ENCODE assay signal across 8 cellular contexts in genomic region chr10:102119417-102120141, GRCh38. TPM values are rescaled to one million over a fixed set of nuclear protein-coding genes. Genes with fewer than 3 reads are reported as not detected.
DNase-seq lines count a peak whose midpoint lies in the region; ATAC-seq and TF ChIP-seq lines count a peak whose summit lies in the region.

No MANE protein-coding gene starts in this region.

- H3K4me3 ChIP-seq in CD4-positive, CD25-positive, alpha-beta regulatory T cell (ENCODE audit: low read depth, low read length), result peak overlapping the region; percentile 75
- peak overlapping the region; percentile 65 for H3K4me3 ChIP-seq in astrocyte of the cerebellum (ENCODE audit: low read depth, low read length)

- peak; percentile 9 to 12 for ATAC-seq in CD4-positive, CD25-positive, alpha-beta regulatory T cell (ENCODE audit: low read depth in 2 of 2)
- ATAC-seq in left ventricle myocardium superior, result peak; percentile 18
- ATAC-seq in HG03565 (IDR thresholded peaks at IDR 0.05; ENCODE audit: unreplicated experiment), result no peak
- no peak for ATAC-seq in HG02588 (IDR thresholded peaks at IDR 0.05; ENCODE audit: unreplicated experiment)

- peak; percentile 23 to 90 (median 48) for DNase-seq in CD4-positive, CD25-positive, alpha-beta regulatory T cell
- DNase-seq in HEK293T (ENCODE audit: extremely low spot score), result peak; percentile 59
- peak; percentile 74 for DNase-seq in SK-MEL-5 (ENCODE audit: low read depth, low spot score)
- DNase-seq in astrocyte of the cerebellum (ENCODE audit: low read depth), result no peak
- DNase-seq in left ventricle myocardium superior, result peak; percentile 70
- DNase-seq in pons (ENCODE audit: low spot score), result peak; percentile 57

- CTCF ChIA-PET in HEK293T (lab: Yijun Ruan, JAX), result no interaction called here

- peak overlapping the region; percentile 59 to 98 (median 87) for H3K27ac Mint-ChIP-seq in CD4-positive, CD25-positive, alpha-beta regulatory T cell

- no peaks in the 10 kb centered on the region for H3K36me3 ChIP-seq in CD4-positive, CD25-positive, alpha-beta regulatory T cell (ENCODE audit: control insufficient read depth, insufficient read depth, low read length)

- H3K4me1 Mint-ChIP-seq in CD4-positive, CD25-positive, alpha-beta regulatory T cell, result peaks cover 11 to 66% (median 40%) of the 10 kb centered on the region in 4 donors

- no peaks in the 10 kb centered on the region for H3K9me3 ChIP-seq in CD4-positive, CD25-positive, alpha-beta regulatory T cell (ENCODE audit: control insufficient read depth in 2 of 2, low read length in 2 of 2)

- no peaks in the 10 kb centered on the region for H3K9me3 Mint-ChIP-seq in CD4-positive, CD25-positive, alpha-beta regulatory T cell

- in situ Hi-C loops in SK-MEL-5 (cut with HindIII; ENCODE audit: low pct_unique_long_range_greater_than_20kb, low sequenced_read_pairs), result no loop called here
- in situ Hi-C loops in astrocyte of the cerebellum (cut with HindIII; ENCODE audit: low sequenced_read_pairs), result no loop called here

- POLR2A ChIA-PET in HEK293T (lab: Yijun Ruan, JAX), result interaction anchor here (0.9 to 1.4 kb wide), 3 partner anchors 8 to 301 kb away, joined by 3 to 4 read pairs (median 3); partner anchors contain the start of gene FBXL15

- no peaks in the 10 kb centered on the region for H3K36me3 Mint-ChIP-seq in CD4-positive, CD25-positive, alpha-beta regulatory T cell

- no peaks in the 10 kb centered on the region for H3K27me3 ChIP-seq in CD4-positive, CD25-positive, alpha-beta regulatory T cell (ENCODE audit: control insufficient read depth, insufficient read depth, low read length)

- peak overlapping the region; percentile 90 to 94 (median 92) for H3K4me3 Mint-ChIP-seq in CD4-positive, CD25-positive, alpha-beta regulatory T cell

- no peaks in the 10 kb centered on the region for H3K27me3 Mint-ChIP-seq in CD4-positive, CD25-positive, alpha-beta regulatory T cell

- peaks cover 62% of the 10 kb centered on the region for H3K4me1 ChIP-seq in CD4-positive, CD25-positive, alpha-beta regulatory T cell (ENCODE audit: control insufficient read depth, insufficient read depth, low read length, poor library complexity, severe bottlenecking)

- intact Hi-C loops in left ventricle myocardium superior (cut with micrococcal nuclease), result no loop called here

- peak overlapping the region; percentile 91 for H3K27ac ChIP-seq in CD4-positive, CD25-positive, alpha-beta regulatory T cell (ENCODE audit: insufficient read depth, low read length, poor library complexity, severe bottlenecking)

- no peak for TF ChIP-seq CTCF in astrocyte of the cerebellum (IDR thresholded peaks at IDR 0.05; ENCODE audit: low read depth, low read length, missing control alignments)

TF ChIP-seq in HEK293T, 16 proteins besides CTCF, POLR2A, EP300 and RAD21:
- TF ChIP-seq ELF4 (IDR thresholded peaks at IDR 0.05) (no peak), BHLHE40 (IDR thresholded peaks at IDR 0.05; ENCODE audit: borderline replicate concordance) (no peak), L3MBTL2 (conservative IDR thresholded peaks at IDR 0.05) (peak; percentile 24; the same call in 1 of the 2 replicates)

RNA-seq across cellular contexts. Expression of gene LDB1, which starts 0.6 kb away (rescaled TPM):
- 120 TPM for total RNA-seq in CD4-positive, CD25-positive, alpha-beta regulatory T cell
- 10 to 100 TPM; 18.1 to 30.5 (median 27.1) TPM for polyA plus RNA-seq in CD4-positive, CD25-positive, alpha-beta regulatory T cell
- 27.6 and 31.1 TPM in 2 replicates for total RNA-seq in SK-MEL-5 (2014; rRNA removed; shearing (Covaris generic))
- polyA plus RNA-seq in SK-MEL-5 (2015; cell fraction: cytosol; rRNA removed), result 31.6 and 37.9 TPM in 2 replicates
- 209 and 211 TPM in 2 replicates for polyA plus RNA-seq in SK-MEL-5 (2015; cell fraction: nucleus; rRNA removed)
- total RNA-seq in left ventricle myocardium superior, result 70.7 TPM

RNA-seq across cellular contexts. Expression of gene PPRC1, which starts 13.3 kb away (rescaled TPM):
- total RNA-seq in CD4-positive, CD25-positive, alpha-beta regulatory T cell, result 35.3 TPM
- polyA plus RNA-seq in CD4-positive, CD25-positive, alpha-beta regulatory T cell, result 10 to 100 TPM in 2 of 4 donors, 1 to 10 TPM in 2; 6.6 to 13.0 (median 8.7) TPM
- total RNA-seq in SK-MEL-5 (2014; rRNA removed; shearing (Covaris generic)), result 10.8 and 15.6 TPM in 2 replicates
- polyA plus RNA-seq in SK-MEL-5 (2015; cell fraction: cytosol; rRNA removed), result 36.6 and 45.9 TPM in 2 replicates
- polyA plus RNA-seq in SK-MEL-5 (2015; cell fraction: nucleus; rRNA removed), result 70.8 and 73.6 TPM in 2 replicates
- 13.1 TPM for total RNA-seq in left ventricle myocardium superior

RNA-seq across cellular contexts. Expression of gene NOLC1, which starts 32.6 kb away (rescaled TPM):
- 35.6 TPM for total RNA-seq in CD4-positive, CD25-positive, alpha-beta regulatory T cell
- polyA plus RNA-seq in CD4-positive, CD25-positive, alpha-beta regulatory T cell, result 10 to 100 TPM; 29.5 to 46.5 (median 42.1) TPM
- 64.7 and 65.5 TPM in 2 replicates for total RNA-seq in SK-MEL-5 (2014; rRNA removed; shearing (Covaris generic))
- 114 and 146 TPM in 2 replicates for polyA plus RNA-seq in SK-MEL-5 (2015; cell fraction: cytosol; rRNA removed)
- polyA plus RNA-seq in SK-MEL-5 (2015; cell fraction: nucleus; rRNA removed), result 96.5 and 131 TPM in 2 replicates
- total RNA-seq in left ventricle myocardium superior, result 31.2 TPM

RNA-seq across cellular contexts. Expression of gene HPS6, which starts 54.4 kb away (rescaled TPM):
- total RNA-seq in CD4-positive, CD25-positive, alpha-beta regulatory T cell, result 15.8 TPM
- 10 to 100 TPM; 27.2 to 36.2 (median 29.2) TPM for polyA plus RNA-seq in CD4-positive, CD25-positive, alpha-beta regulatory T cell
- 21.6 and 23.2 TPM in 2 replicates for total RNA-seq in SK-MEL-5 (2014; rRNA removed; shearing (Covaris generic))
- 22.2 and 30.8 TPM in 2 replicates for polyA plus RNA-seq in SK-MEL-5 (2015; cell fraction: cytosol; rRNA removed)
- 6.5 and 7.9 TPM in 2 replicates for polyA plus RNA-seq in SK-MEL-5 (2015; cell fraction: nucleus; rRNA removed)
- total RNA-seq in left ventricle myocardium superior, result 9.4 TPM

Comparison
In these comparisons a context has a peak if more than half of its experiments do, and no peak if none do; other contexts are left out.
1. ATAC-seq: peak in CD4-positive, CD25-positive, alpha-beta regulatory T cell (2 of 2) and left ventricle myocardium superior (single experiment); none in HG03565 (single experiment) and HG02588 (single experiment).